In genomic region chr14:24147761-24148428, GRCh38 we compare ENCODE assay signal across 1 cellular context.
A peak's percentile ranks its signal among the peaks of the same experiment; 100 is the strongest.
TF ChIP-seq lines count a peak whose summit lies in the region.

No MANE protein-coding gene starts in this region.

TF ChIP-seq in HepG2, 621 proteins besides CTCF, POLR2A, EP300 and RAD21 (continued from another document and continues in another):
- TF ChIP-seq, protein P1, sequence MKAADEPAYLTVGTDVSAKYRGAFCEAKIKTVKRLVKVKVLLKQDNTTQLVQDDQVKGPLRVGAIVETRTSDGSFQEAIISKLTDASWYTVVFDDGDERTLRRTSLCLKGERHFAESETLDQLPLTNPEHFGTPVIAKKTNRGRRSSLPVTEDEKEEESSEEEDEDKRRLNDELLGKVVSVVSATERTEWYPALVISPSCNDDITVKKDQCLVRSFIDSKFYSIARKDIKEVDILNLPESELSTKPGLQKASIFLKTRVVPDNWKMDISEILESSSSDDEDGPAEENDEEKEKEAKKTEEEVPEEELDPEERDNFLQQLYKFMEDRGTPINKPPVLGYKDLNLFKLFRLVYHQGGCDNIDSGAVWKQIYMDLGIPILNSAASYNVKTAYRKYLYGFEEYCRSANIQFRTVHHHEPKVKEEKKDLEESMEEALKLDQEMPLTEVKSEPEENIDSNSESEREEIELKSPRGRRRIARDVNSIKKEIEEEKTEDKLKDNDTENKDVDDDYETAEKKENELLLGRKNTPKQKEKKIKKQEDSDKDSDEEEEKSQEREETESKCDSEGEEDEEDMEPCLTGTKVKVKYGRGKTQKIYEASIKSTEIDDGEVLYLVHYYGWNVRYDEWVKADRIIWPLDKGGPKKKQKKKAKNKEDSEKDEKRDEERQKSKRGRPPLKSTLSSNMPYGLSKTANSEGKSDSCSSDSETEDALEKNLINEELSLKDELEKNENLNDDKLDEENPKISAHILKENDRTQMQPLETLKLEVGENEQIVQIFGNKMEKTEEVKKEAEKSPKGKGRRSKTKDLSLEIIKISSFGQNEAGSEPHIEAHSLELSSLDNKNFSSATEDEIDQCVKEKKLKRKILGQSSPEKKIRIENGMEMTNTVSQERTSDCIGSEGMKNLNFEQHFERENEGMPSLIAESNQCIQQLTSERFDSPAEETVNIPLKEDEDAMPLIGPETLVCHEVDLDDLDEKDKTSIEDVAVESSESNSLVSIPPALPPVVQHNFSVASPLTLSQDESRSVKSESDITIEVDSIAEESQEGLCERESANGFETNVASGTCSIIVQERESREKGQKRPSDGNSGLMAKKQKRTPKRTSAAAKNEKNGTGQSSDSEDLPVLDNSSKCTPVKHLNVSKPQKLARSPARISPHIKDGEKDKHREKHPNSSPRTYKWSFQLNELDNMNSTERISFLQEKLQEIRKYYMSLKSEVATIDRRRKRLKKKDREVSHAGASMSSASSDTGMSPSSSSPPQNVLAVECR (CRISPR knock-in tag; IDR thresholded peaks at IDR 0.05; ENCODE audit: borderline replicate concordance) = no peak
- peak; percentile 70; the same call in 1 of the 2 replicates for TF ChIP-seq ZNF691 (CRISPR knock-in tag; IDR thresholded peaks at IDR 0.05; ENCODE audit: borderline replicate concordance, low read depth)
- peak; percentile 54; the same call in 1 of the 2 replicates for TF ChIP-seq ZNF547 (CRISPR knock-in tag; IDR thresholded peaks at IDR 0.05)
- peak; percentile 44 for TF ChIP-seq RBFOX2 (IDR thresholded peaks at IDR 0.05; ENCODE audit: low read depth, low read length)
- TF ChIP-seq RBM39 (IDR thresholded peaks at IDR 0.05; ENCODE audit: low read depth, low read length, poor library complexity, severe bottlenecking) = no peak
- no peak for TF ChIP-seq MNT (IDR thresholded peaks at IDR 0.05)
- TF ChIP-seq TIGD3 (CRISPR knock-in tag; IDR thresholded peaks at IDR 0.05; ENCODE audit: borderline replicate concordance) = peak; percentile 75; the same call in 1 of the 2 replicates
- peak; percentile 89 for TF ChIP-seq GPN1 (CRISPR knock-in tag; IDR thresholded peaks at IDR 0.05; ENCODE audit: borderline replicate concordance)
- no peak; the same call in 1 of the 2 replicates for TF ChIP-seq TMF1 (CRISPR knock-in tag; IDR thresholded peaks at IDR 0.05; ENCODE audit: low read depth)
- no peak for TF ChIP-seq ZFP36L2 (CRISPR knock-in tag; IDR thresholded peaks at IDR 0.05)
- no peak for TF ChIP-seq JUNB (CRISPR knock-in tag; IDR thresholded peaks at IDR 0.05; ENCODE audit: borderline replicate concordance)
- TF ChIP-seq KAT8 (CRISPR knock-in tag; IDR thresholded peaks at IDR 0.05) = no peak
- no peak for TF ChIP-seq ZNF775 (CRISPR knock-in tag; IDR thresholded peaks at IDR 0.05; ENCODE audit: borderline replicate concordance)
- TF ChIP-seq PPARG (CRISPR knock-in tag; conservative IDR thresholded peaks at IDR 0.05) = no peak
- peak; percentile 89; the same call in 1 of the 2 replicates for TF ChIP-seq ZNF101 (CRISPR knock-in tag; IDR thresholded peaks at IDR 0.05; ENCODE audit: borderline replicate concordance, low read depth)
- no peak for TF ChIP-seq ZNF652 (CRISPR knock-in tag; IDR thresholded peaks at IDR 0.05; ENCODE audit: borderline replicate concordance, low read depth)
- no peak for TF ChIP-seq HNF4A (CRISPR knock-in tag; IDR thresholded peaks at IDR 0.05)
- TF ChIP-seq SRY (CRISPR knock-in tag; IDR thresholded peaks at IDR 0.05) = no peak
- TF ChIP-seq NFATC3 (CRISPR knock-in tag; IDR thresholded peaks at IDR 0.05) = peak; percentile 57; the same call in 1 of the 2 replicates
- TF ChIP-seq PHF8 (CRISPR knock-in tag; IDR thresholded peaks at IDR 0.05) = peak; percentile 46; the same call in 1 of the 2 replicates
- TF ChIP-seq, protein P2, sequence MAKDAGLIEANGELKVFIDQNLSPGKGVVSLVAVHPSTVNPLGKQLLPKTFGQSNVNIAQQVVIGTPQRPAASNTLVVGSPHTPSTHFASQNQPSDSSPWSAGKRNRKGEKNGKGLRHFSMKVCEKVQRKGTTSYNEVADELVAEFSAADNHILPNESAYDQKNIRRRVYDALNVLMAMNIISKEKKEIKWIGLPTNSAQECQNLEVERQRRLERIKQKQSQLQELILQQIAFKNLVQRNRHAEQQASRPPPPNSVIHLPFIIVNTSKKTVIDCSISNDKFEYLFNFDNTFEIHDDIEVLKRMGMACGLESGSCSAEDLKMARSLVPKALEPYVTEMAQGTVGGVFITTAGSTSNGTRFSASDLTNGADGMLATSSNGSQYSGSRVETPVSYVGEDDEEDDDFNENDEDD (CRISPR knock-in tag; IDR thresholded peaks at IDR 0.05; ENCODE audit: borderline replicate concordance) = 0 out of 2 replicates have a peak, but pooled peaks have one; percentile 10
- TF ChIP-seq, protein P3, sequence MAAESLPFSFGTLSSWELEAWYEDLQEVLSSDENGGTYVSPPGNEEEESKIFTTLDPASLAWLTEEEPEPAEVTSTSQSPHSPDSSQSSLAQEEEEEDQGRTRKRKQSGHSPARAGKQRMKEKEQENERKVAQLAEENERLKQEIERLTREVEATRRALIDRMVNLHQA (CRISPR knock-in tag; IDR thresholded peaks at IDR 0.05) = no peak
- no peak for TF ChIP-seq HOXD1 (CRISPR knock-in tag; IDR thresholded peaks at IDR 0.05)
- no peak for TF ChIP-seq HOXA7 (CRISPR knock-in tag; IDR thresholded peaks at IDR 0.05)
- peak; percentile 10; the same call in 1 of the 2 replicates for TF ChIP-seq ATF3 (CRISPR knock-in tag; IDR thresholded peaks at IDR 0.05)
- TF ChIP-seq ZFP41 (CRISPR knock-in tag; IDR thresholded peaks at IDR 0.05; ENCODE audit: borderline replicate concordance) = no peak
- no peak for TF ChIP-seq ZFP37 (CRISPR knock-in tag; IDR thresholded peaks at IDR 0.05; ENCODE audit: borderline replicate concordance)
- no peak for TF ChIP-seq PHF20 (CRISPR knock-in tag; IDR thresholded peaks at IDR 0.05)
- no peak for TF ChIP-seq EHMT2 (IDR thresholded peaks at IDR 0.05; ENCODE audit: borderline replicate concordance, low read depth, low read length)
- TF ChIP-seq ZSCAN22 (CRISPR knock-in tag; IDR thresholded peaks at IDR 0.05) = no peak; the same call in 1 of the 2 replicates
- no peak for TF ChIP-seq SCMH1 (CRISPR knock-in tag; IDR thresholded peaks at IDR 0.05; ENCODE audit: borderline replicate concordance)
- TF ChIP-seq SP5 (CRISPR knock-in tag; IDR thresholded peaks at IDR 0.05; ENCODE audit: borderline replicate concordance, low read depth) = no peak
- no peak for TF ChIP-seq ZNF282 (IDR thresholded peaks at IDR 0.05; ENCODE audit: partially characterized antibody)
- no peak for TF ChIP-seq ZNF746 (CRISPR knock-in tag; IDR thresholded peaks at IDR 0.05)
- TF ChIP-seq, protein P4, sequence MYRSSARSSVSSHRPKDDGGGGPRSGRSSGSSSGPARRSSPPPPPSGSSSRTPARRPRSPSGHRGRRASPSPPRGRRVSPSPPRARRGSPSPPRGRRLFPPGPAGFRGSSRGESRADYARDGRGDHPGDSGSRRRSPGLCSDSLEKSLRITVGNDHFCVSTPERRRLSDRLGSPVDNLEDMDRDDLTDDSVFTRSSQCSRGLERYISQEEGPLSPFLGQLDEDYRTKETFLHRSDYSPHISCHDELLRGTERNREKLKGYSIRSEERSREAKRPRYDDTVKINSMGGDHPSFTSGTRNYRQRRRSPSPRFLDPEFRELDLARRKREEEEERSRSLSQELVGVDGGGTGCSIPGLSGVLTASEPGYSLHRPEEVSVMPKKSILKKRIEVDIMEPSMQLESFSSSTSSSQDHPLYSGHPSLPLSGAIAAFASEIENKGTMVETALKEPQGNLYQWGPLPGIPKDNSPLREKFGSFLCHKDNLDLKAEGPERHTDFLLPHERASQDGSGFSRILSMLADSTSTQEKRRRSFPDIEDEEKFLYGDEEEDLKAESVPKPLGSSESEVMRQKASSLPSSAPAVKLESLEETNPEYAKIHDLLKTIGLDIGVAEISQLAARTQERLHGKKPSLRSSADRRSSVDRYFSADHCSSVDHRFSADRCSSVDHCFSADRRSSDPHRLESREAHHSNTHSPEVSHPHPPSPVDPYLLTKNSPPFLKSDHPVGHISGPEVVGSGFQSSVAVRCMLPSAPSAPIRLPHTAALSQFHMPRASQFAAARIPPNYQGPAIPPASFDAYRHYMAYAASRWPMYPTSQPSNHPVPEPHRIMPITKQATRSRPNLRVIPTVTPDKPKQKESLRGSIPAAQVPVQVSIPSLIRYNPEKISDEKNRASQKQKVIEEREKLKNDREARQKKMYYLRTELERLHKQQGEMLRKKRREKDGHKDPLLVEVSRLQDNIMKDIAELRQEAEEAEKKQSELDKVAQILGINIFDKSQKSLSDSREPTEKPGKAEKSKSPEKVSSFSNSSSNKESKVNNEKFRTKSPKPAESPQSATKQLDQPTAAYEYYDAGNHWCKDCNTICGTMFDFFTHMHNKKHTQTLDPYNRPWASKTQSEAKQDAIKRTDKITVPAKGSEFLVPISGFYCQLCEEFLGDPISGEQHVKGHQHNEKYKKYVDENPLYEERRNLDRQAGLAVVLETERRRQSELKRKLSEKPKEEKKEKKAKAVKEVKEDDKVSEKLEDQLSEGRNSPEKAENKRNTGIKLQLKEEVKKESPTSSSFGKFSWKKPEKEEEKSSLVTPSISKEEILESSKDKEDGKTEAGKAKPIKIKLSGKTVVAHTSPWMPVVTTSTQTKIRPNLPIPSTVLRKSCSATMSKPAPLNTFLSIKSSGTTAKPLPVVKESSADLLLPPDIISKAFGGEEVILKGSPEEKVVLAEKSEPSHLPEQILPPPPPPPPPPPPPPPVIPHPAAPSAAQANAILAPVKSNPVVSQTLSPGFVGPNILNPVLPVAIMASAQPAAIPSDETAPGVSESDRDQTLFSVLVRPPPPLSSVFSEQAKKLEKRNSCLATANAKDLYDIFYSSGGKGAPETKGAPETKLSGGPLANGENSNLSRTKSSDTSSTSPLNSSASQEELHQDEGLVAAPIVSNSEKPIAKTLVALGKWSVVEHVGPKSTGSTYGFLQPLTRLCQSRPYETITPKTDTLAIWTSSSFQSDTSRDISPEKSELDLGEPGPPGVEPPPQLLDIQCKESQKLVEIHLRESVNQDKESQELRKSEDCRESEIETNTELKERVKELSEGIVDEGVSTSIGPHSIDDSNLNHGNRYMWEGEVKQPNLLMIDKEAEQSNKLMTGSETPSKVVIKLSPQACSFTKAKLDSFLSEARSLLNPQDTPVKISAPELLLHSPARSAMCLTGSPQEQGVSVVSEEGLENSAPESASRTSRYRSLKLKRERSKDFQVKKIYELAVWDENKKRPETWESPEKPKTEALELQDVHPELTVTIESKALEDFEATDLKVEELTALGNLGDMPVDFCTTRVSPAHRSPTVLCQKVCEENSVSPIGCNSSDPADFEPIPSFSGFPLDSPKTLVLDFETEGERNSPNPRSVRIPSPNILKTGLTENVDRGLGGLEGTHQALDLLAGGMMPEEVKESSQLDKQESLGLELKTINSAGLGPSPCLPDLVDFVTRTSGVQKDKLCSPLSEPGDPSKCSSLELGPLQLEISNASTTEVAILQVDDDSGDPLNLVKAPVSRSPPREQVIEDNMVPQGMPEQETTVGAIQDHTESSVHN (CRISPR knock-in tag; IDR thresholded peaks at IDR 0.05) = no peak
- peak; percentile 72 for TF ChIP-seq AGO2 (optimal IDR thresholded peaks at IDR 0.05; ENCODE audit: low read depth, low read length)
- peak; percentile 62; the same call in 1 of the 2 replicates for TF ChIP-seq NFKB2 (CRISPR knock-in tag; IDR thresholded peaks at IDR 0.05; ENCODE audit: borderline replicate concordance)
- no peak; the same call in 1 of the 2 replicates for TF ChIP-seq JUN (CRISPR knock-in tag; IDR thresholded peaks at IDR 0.05)
- TF ChIP-seq ZNF800 (CRISPR knock-in tag; IDR thresholded peaks at IDR 0.05) = no peak
- no peak for TF ChIP-seq SP4 (CRISPR knock-in tag; IDR thresholded peaks at IDR 0.05)
- no peak for TF ChIP-seq ZNF7 (CRISPR knock-in tag; IDR thresholded peaks at IDR 0.05)
- no peak for TF ChIP-seq ZFP1 (CRISPR knock-in tag; IDR thresholded peaks at IDR 0.05)
